ENCODE assay signal across 8 cellular contexts in the genomic region with DNA sequence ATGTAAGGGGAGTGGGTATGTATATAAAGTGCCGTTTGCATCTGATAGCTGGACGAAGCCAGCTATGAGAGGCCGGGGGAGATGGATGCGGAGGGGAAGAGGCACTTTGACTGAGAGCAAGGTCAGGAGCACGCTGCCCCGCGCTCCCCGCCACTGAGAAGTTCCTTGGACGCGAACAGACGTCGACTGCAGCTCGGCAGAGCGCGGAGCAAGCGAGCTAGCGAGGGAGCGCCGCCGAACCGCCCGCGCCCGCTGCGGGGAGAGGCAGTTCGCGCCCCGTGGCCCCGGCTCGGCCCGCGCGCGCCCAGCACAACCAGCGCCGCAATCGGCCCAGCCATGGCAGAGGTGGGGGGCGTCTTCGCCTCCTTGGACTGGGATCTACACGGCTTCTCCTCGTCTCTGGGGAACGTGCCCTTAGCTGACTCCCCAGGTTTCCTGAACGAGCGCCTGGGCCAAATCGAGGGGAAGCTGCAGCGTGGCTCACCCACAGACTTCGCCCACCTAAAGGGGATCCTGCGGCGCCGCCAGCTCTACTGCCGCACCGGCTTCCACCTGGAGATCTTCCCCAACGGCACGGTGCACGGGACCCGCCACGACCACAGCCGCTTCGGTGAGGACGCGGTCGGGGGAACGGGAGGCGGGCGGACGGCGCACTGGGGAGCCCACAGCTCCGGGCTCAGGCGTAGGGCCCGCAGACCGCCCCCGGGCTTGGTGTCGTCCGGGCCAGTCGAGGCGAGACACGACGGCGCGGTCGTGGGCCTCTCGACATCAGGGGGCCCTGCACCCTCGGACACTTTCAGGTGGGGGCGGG. TPM values are rescaled to one million over a fixed set of nuclear protein-coding genes. Genes with fewer than 3 reads are reported as not detected.
A peak's percentile ranks its signal among the peaks of the same experiment; 100 is the strongest.
DNase-seq lines count a peak whose midpoint lies in the region; ATAC-seq and TF ChIP-seq lines count a peak whose summit lies in the region.

Gene FGF16 (plus strand): TSS at position 51 of the 811 bp plus-strand sequence. CDS start 286 bp downstream, at position 337.

- H3K4me3 Mint-ChIP-seq in activated CD4-positive, alpha-beta T cell treated with anti-CD3 and anti-CD28 coated beads, Interleukin-2, amount 10 ng/mL, durations not matched to agents 7 days and 5 days, result peak within 1 kb of the TSS; percentile 61
- peak within 1 kb of the TSS; percentile 48 for H3K4me3 Mint-ChIP-seq in dendritic cell treated with granulocyte-macrophage colony-stimulating factor and Interleukin-4, amounts not matched to agents 40 ng/mL and 50 ng/mL, for 4 days
- H3K4me3 Mint-ChIP-seq in mesothelial cell of epicardium, result peak within 1 kb of the TSS; percentile 61
- peak within 1 kb of the TSS; percentile 80 for H3K4me3 Mint-ChIP-seq in type B pancreatic cell

- no peaks in the 10 kb centered on the region for H3K9me3 Mint-ChIP-seq in activated CD4-positive, alpha-beta T cell treated with anti-CD3 and anti-CD28 coated beads, Interleukin-2, amount 10 ng/mL, durations not matched to agents 7 days and 5 days
- H3K9me3 Mint-ChIP-seq in dendritic cell treated with granulocyte-macrophage colony-stimulating factor and Interleukin-4, amounts not matched to agents 40 ng/mL and 50 ng/mL, for 4 days, result no peaks in the 10 kb centered on the region
- H3K9me3 Mint-ChIP-seq in mesothelial cell of epicardium, result peaks cover 12% of the 10 kb centered on the region
- no peaks in the 10 kb centered on the region for H3K9me3 Mint-ChIP-seq in type B pancreatic cell

- DNase-seq in activated CD4-positive, alpha-beta T cell treated with anti-CD3 and anti-CD28 coated beads, Interleukin-2, amount 10 ng/mL, durations not matched to agents 7 days and 5 days, result peak; percentile 13
- DNase-seq in activated CD4-positive, alpha-beta T cell treated with anti-CD3 and anti-CD28 coated beads for 1 hour, result no peak
- DNase-seq in mesothelial cell of epicardium (ENCODE audit: low spot score in 2 of 2, unreplicated experiment in 2 of 2), result peak in 1 of 2 experiments; percentile 40
- DNase-seq in type B pancreatic cell (ENCODE audit: extremely low spot score, unreplicated experiment), result no peak
- no peak for DNase-seq in NCI-H82 (lab: John Stamatoyannopoulos, UW)
- no peak for DNase-seq in DMS153 (lab: John Stamatoyannopoulos, UW)

- CTCF ChIA-PET in activated CD4-positive, alpha-beta T cell treated with anti-CD3 and anti-CD28 coated beads, Interleukin-2, amount 10 ng/mL, durations not matched to agents 7 days and 5 days (lab: Charles Lee), result interaction anchor here (1.4 kb wide), 1 partner anchor 451 kb away, joined by 5 read pairs; the partner anchor contains the start of gene COX7B

- intact Hi-C loops in dendritic cell treated with granulocyte-macrophage colony-stimulating factor and Interleukin-4, amounts not matched to agents 40 ng/mL and 50 ng/mL, for 4 days (cut with micrococcal nuclease), result no loop called here

- TF ChIP-seq CTCF in mesothelial cell of epicardium (IDR thresholded peaks at IDR 0.05; ENCODE audit: unreplicated experiment) (no peak), type B pancreatic cell (conservative IDR thresholded peaks at IDR 0.05) (no peak)

- H3K4me1 Mint-ChIP-seq in activated CD4-positive, alpha-beta T cell treated with anti-CD3 and anti-CD28 coated beads, Interleukin-2, amount 10 ng/mL, durations not matched to agents 7 days and 5 days, result peaks cover 15% of the 10 kb centered on the region
- peaks cover 20% of the 10 kb centered on the region for H3K4me1 Mint-ChIP-seq in dendritic cell treated with granulocyte-macrophage colony-stimulating factor and Interleukin-4, amounts not matched to agents 40 ng/mL and 50 ng/mL, for 4 days (ENCODE audit: low read depth)
- H3K4me1 Mint-ChIP-seq in mesothelial cell of epicardium (peaks cover 14% of the 10 kb centered on the region), type B pancreatic cell (ENCODE audit: unreplicated experiment) (no peaks in the 10 kb centered on the region)

- POLR2A ChIA-PET in activated CD4-positive, alpha-beta T cell treated with anti-CD3 and anti-CD28 coated beads, Interleukin-2, amount 10 ng/mL, durations not matched to agents 7 days and 5 days (lab: Charles Lee), result interaction anchor here (0.6 kb wide), 1 partner anchor 25 kb away, joined by 3 read pairs; no protein-coding TSS in a partner anchor

- H3K27ac Mint-ChIP-seq in activated CD4-positive, alpha-beta T cell treated with anti-CD3 and anti-CD28 coated beads, Interleukin-2, amount 10 ng/mL, durations not matched to agents 7 days and 5 days, result no peak within 1 kb of the TSS
- H3K27ac Mint-ChIP-seq in dendritic cell treated with granulocyte-macrophage colony-stimulating factor and Interleukin-4, amounts not matched to agents 40 ng/mL and 50 ng/mL, for 4 days, result no peak within 1 kb of the TSS
- H3K27ac Mint-ChIP-seq in mesothelial cell of epicardium (no peak within 1 kb of the TSS), type B pancreatic cell (no peak within 1 kb of the TSS)

- peaks cover 18% of the 10 kb centered on the region for H3K27me3 Mint-ChIP-seq in activated CD4-positive, alpha-beta T cell treated with anti-CD3 and anti-CD28 coated beads, Interleukin-2, amount 10 ng/mL, durations not matched to agents 7 days and 5 days
- H3K27me3 Mint-ChIP-seq in dendritic cell treated with granulocyte-macrophage colony-stimulating factor and Interleukin-4, amounts not matched to agents 40 ng/mL and 50 ng/mL, for 4 days, result peaks cover 41% of the 10 kb centered on the region
- H3K27me3 Mint-ChIP-seq in mesothelial cell of epicardium (ENCODE audit: low read depth), result peaks cover 54% of the 10 kb centered on the region
- H3K27me3 Mint-ChIP-seq in type B pancreatic cell, result peaks cover 65% of the 10 kb centered on the region

- ATAC-seq in HG03439 (IDR thresholded peaks at IDR 0.05; ENCODE audit: unreplicated experiment), result no peak

- no peaks in the 10 kb centered on the region for H3K36me3 Mint-ChIP-seq in activated CD4-positive, alpha-beta T cell treated with anti-CD3 and anti-CD28 coated beads, Interleukin-2, amount 10 ng/mL, durations not matched to agents 7 days and 5 days (ENCODE audit: low read depth)
- H3K36me3 Mint-ChIP-seq in dendritic cell treated with granulocyte-macrophage colony-stimulating factor and Interleukin-4, amounts not matched to agents 40 ng/mL and 50 ng/mL, for 4 days (ENCODE audit: low read depth), result no peaks in the 10 kb centered on the region
- no peaks in the 10 kb centered on the region for H3K36me3 Mint-ChIP-seq in mesothelial cell of epicardium
- no peaks in the 10 kb centered on the region for H3K36me3 Mint-ChIP-seq in type B pancreatic cell

RNA-seq across cellular contexts. Expression of gene FGF16, which starts in this region (rescaled TPM):
- total RNA-seq in activated CD4-positive, alpha-beta T cell treated with anti-CD3 and anti-CD28 coated beads, Interleukin-2, amount 10 ng/mL, durations not matched to agents 7 days and 5 days, result not detected
- total RNA-seq in mesothelial cell of epicardium (not detected in 3 replicates), type B pancreatic cell (ENCODE audit: low replicate concordance) (not detected in 2 replicates)

Comparison
In these comparisons a context has a peak if more than half of its experiments do, and no peak if none do; other contexts are left out.
1. Peak in DNase-seq in activated CD4-positive, alpha-beta T cell treated with anti-CD3 and anti-CD28 coated beads, Interleukin-2, amount 10 ng/mL, durations not matched to agents 7 days and 5 days; RNA of the gene not detected or under 1 TPM.